Comparison of ENCODE assay signal across 24 cellular contexts in genomic region chr6:4846387-4846786, GRCh38.
"Had no signal": no experiment of that assay in that cellular context is flagged by ENCODE, and none has a peak within 500 bp of the region (broad histone marks: within the 10 kb centered on the region; RNA-seq: fewer than 3 reads in every experiment).

No MANE protein-coding gene starts in this region.

- ATAC-seq: esophagus mucosa; gastrocnemius medialis; lower lobe of right lung; natural killer cell treated with Interleukin-12 subunit alpha and Interleukin-12 subunit beta and Interleukin-15 and Interleukin-18, amount 100 ng/mL, for 72 hours; stimulated activated naive CD8-positive, alpha-beta T cell treated with anti-CD3 and anti-CD28 coated beads, Interleukin-15, amount 100 ng/mL, for 72 hours had no signal

- H3K27ac ChIP-seq: epithelial cell of prostate, gastrocnemius medialis, left ventricle myocardium inferior, lower lobe of right lung, neutrophil, parathyroid adenoma, right atrium auricular region, suprapubic skin, transverse colon, vagina had no signal

- H3K9ac ChIP-seq: parathyroid adenoma had no signal

- H3K4me1 ChIP-seq: suprapubic skin had no signal

- H3K9me3 ChIP-seq: gastrocnemius medialis, neutrophil had no signal

- DNase-seq: effector CD8-positive, alpha-beta T cell; endodermal cell; foreskin fibroblast; gastrocnemius medialis; head of caudate nucleus; left ventricle myocardium inferior; lower lobe of right lung; naive B cell; stimulated activated CD4-positive, alpha-beta T cell treated with anti-CD3 and anti-CD28 coated beads, Interleukin-12 subunit alpha, Interleukin-12 subunit beta, amount 100 ng/mL, for 4 hours; stimulated activated CD4-positive, alpha-beta T cell treated with anti-CD3 and anti-CD28 coated beads, Interleukin-1b, Interleukin-23, amount 100 ng/mL, for 48 hours; stimulated activated CD4-positive, alpha-beta T cell treated with anti-CD3 and anti-CD28 coated beads, Interleukin-4, amount 100 ng/mL, for 1 hour; stimulated activated CD8-positive, alpha-beta memory T cell treated with anti-CD3 and anti-CD28 coated beads, Interleukin-4, amount 100 ng/mL, for 48 hours; stimulated activated naive CD4-positive, alpha-beta T cell; stimulated activated naive CD8-positive, alpha-beta T cell treated with anti-CD3 and anti-CD28 coated beads, Interleukin-15, amount 100 ng/mL, for 72 hours; transverse colon had no signal

- H3K4me2 ChIP-seq: smooth muscle cell had no signal

- H3K36me3 ChIP-seq: gastrocnemius medialis, lower lobe of right lung, neutrophil, right atrium auricular region, suprapubic skin, transverse colon, vagina had no signal

- H2AFZ ChIP-seq: parathyroid adenoma had no signal

- H3K4me3 ChIP-seq: gastrocnemius medialis, left ventricle myocardium inferior, lower lobe of right lung, right atrium auricular region, smooth muscle cell, suprapubic skin, transverse colon, vagina had no signal

- H3K27me3 ChIP-seq: gastrocnemius medialis, neutrophil, right atrium auricular region, suprapubic skin, transverse colon, vagina had no signal
